In the genomic region with DNA sequence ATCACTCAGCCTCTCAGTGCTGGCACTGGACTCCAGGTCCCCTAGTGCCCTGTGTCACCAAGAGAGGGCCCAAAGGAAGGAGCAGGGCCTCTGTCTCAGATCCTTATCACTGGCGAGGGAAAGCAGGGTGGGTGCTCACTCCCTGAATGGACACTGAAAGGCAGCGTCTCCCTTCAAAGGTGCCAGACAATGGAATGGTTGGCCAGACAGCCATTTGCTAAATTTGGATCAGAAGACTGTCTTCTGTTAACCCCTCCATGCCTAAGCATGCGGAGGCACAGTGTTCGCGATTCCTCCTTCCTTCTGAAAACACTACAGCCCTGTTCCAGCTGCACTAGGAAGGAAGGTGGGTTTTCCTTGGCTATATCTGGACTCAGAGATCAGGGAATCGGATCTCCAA, we compare ENCODE assay signal across 9 cellular contexts. TPM values are rescaled to one million over a fixed set of nuclear protein-coding genes. Genes with fewer than 3 reads are reported as not detected.
DNase-seq lines count a peak whose midpoint lies in the region; ATAC-seq and TF ChIP-seq lines count a peak whose summit lies in the region.
"Had no signal": no experiment of that assay in that cellular context is flagged by ENCODE, and none has a peak within 500 bp of the region (broad histone marks: within the 10 kb centered on the region; RNA-seq: fewer than 3 reads in every experiment).

No MANE protein-coding gene starts in this region.

- H3K27ac ChIP-seq in left ventricle myocardium inferior (replicated peaks) (peak overlapping the region; percentile 30), right atrium auricular region (peak overlapping the region in 1 of 2 donors; percentile 21), mammary epithelial cell (ENCODE audit: insufficient read depth, low read depth, low read length) (peak overlapping the region; percentile 8), muscle layer of colon (ENCODE audit: low read depth, low read length) (no peak overlapping the region), vagina (peak overlapping the region; percentile 69)

- peak overlapping the region; percentile 25 for H3K9ac ChIP-seq in mammary epithelial cell (ENCODE audit: insufficient read depth, low read length)
- peak overlapping the region; percentile 54 for H3K9ac ChIP-seq in muscle layer of colon (ENCODE audit: low read length)

- ATAC-seq in GM18868 (IDR thresholded peaks at IDR 0.05; ENCODE audit: unreplicated experiment): no peak

- H3K9me3 ChIP-seq in left ventricle myocardium inferior (replicated peaks) (no peaks in the 10 kb centered on the region), right atrium auricular region (no peaks in the 10 kb centered on the region), mammary epithelial cell (replicated peaks; ENCODE audit: insufficient read depth, low read length) (no peaks in the 10 kb centered on the region), muscle layer of colon (ENCODE audit: low read length) (no peaks in the 10 kb centered on the region), vagina (no peaks in the 10 kb centered on the region)

- H3K4me3 ChIP-seq in left ventricle myocardium inferior (peak overlapping the region; percentile 65), right atrium auricular region (peak overlapping the region in 1 of 2 donors; percentile 49), mammary epithelial cell (replicated peaks in 1 of 3; ENCODE audit: insufficient read depth in 1 of 3, low read depth in 2 of 3, low read length in 3 of 3) (peak overlapping the region in 1 of 3 experiments; percentile 17), muscle layer of colon (ENCODE audit: low read depth in 1 of 2, low read length in 2 of 2) (peak overlapping the region in 1 of 2 donors; percentile 49), vagina (peak overlapping the region in 1 of 2 donors; percentile 52)

- CTCF ChIA-PET in mammary epithelial cell (lab: Charles Lee; ENCODE audit: low non-redundant PET): interaction anchor here (0.5 to 2.4 kb wide), 10 partner anchors 12 to 859 kb away, joined by 3 to 51 read pairs (median 5); no protein-coding TSS in a partner anchor

- no peak for DNase-seq in left ventricle myocardium inferior
- no peak for DNase-seq in right atrium auricular region (ENCODE audit: low spot score)
- no peak for DNase-seq in mammary epithelial cell
- DNase-seq in vagina (ENCODE audit: extremely low spot score in 2 of 2): no peak
- no peak for DNase-seq in activated CD4-positive, CD25-positive, alpha-beta regulatory T cell treated with anti-CD3 and anti-CD28 coated beads, Interleukin-2, amount 50 U/mL, for 72 hours
- no peak for DNase-seq in NCI-H146 (lab: John Stamatoyannopoulos, UW)

- no peak for TF ChIP-seq POLR2A in vagina (IDR thresholded peaks at IDR 0.05)

- no peaks in the 10 kb centered on the region for H3K36me3 ChIP-seq in left ventricle myocardium inferior
- no peaks in the 10 kb centered on the region for H3K36me3 ChIP-seq in right atrium auricular region
- H3K36me3 ChIP-seq in mammary epithelial cell (ENCODE audit: insufficient read depth, low read length): no peaks in the 10 kb centered on the region
- no peaks in the 10 kb centered on the region for H3K36me3 ChIP-seq in muscle layer of colon (ENCODE audit: insufficient read depth, low read length)
- H3K36me3 ChIP-seq in vagina: no peaks in the 10 kb centered on the region

- no peaks in the 10 kb centered on the region for H3K79me2 ChIP-seq in mammary epithelial cell (ENCODE audit: insufficient read depth, low read length)

- TF ChIP-seq CTCF in left ventricle myocardium inferior (IDR thresholded peaks at IDR 0.05; ENCODE audit: borderline replicate concordance) (no peak), right atrium auricular region (IDR thresholded peaks at IDR 0.05) (no peak), mammary epithelial cell (conservative IDR thresholded peaks at IDR 0.05 in 1 of 2, IDR thresholded peaks at IDR 0.05 in 1 of 2; ENCODE audit: extremely low read depth in 1 of 2, insufficient read depth in 1 of 2, low read depth in 1 of 2, low read length in 2 of 2) (no peak), vagina (IDR thresholded peaks at IDR 0.05) (no peak)

- H3K4me1 ChIP-seq in left ventricle myocardium inferior: peaks cover 32% of the 10 kb centered on the region
- peaks cover 0 to 34% of the 10 kb centered on the region in 2 donors for H3K4me1 ChIP-seq in right atrium auricular region
- H3K4me1 ChIP-seq in mammary epithelial cell (ENCODE audit: insufficient read depth, low read length): peaks cover 58% of the 10 kb centered on the region
- H3K4me1 ChIP-seq in muscle layer of colon (ENCODE audit: insufficient read depth, low read length): peaks cover 15% of the 10 kb centered on the region
- H3K4me1 ChIP-seq in vagina: peaks cover 31% of the 10 kb centered on the region

- no TSS peak for BruUV-seq in mammary epithelial cell (replicated peaks; lab: Mats Ljungman, UMichigan)

- H2AFZ ChIP-seq in mammary epithelial cell (ENCODE audit: low read depth, low read length): peak overlapping the region; percentile 95

- in situ Hi-C loops in mammary epithelial cell (cut with MboI; ENCODE audit: low sequenced_read_pairs in 2 of 2): no loop called here

- dilution Hi-C loops in mammary epithelial cell (cut with HindIII; ENCODE audit: low sequenced_read_pairs): loop anchor here (5.0 kb wide), 1 partner anchor 60 kb away; no protein-coding TSS in a partner anchor

- peaks cover 70% of the 10 kb centered on the region for H3K27me3 ChIP-seq in left ventricle myocardium inferior (ENCODE audit: low read depth)
- H3K27me3 ChIP-seq in right atrium auricular region: peaks cover 11 to 26% of the 10 kb centered on the region in 2 donors
- no peaks in the 10 kb centered on the region for H3K27me3 ChIP-seq in mammary epithelial cell (ENCODE audit: insufficient read depth, low read length)
- H3K27me3 ChIP-seq in muscle layer of colon (ENCODE audit: control insufficient read depth in 1 of 2, insufficient read depth in 2 of 2, low read length in 2 of 2): peaks cover 3 to 20% of the 10 kb centered on the region in 2 donors
- H3K27me3 ChIP-seq in vagina: peaks cover 4% of the 10 kb centered on the region

- peak overlapping the region; percentile 91 for H3K4me2 ChIP-seq in mammary epithelial cell (ENCODE audit: insufficient read depth, low read depth, low read length)

- intact Hi-C loops in left ventricle myocardium inferior (cut with micrococcal nuclease): loop anchor here (5.0 kb wide), 1 partner anchor 110 kb away; no protein-coding TSS in a partner anchor
- intact Hi-C loops in mammary epithelial cell (cut with micrococcal nuclease): loop anchor here (10.0 kb wide), 2 partner anchors 177 to 203 kb away; partner anchors contain the start of genes CISD3 and SOCS7
- intact Hi-C loops in vagina (cut with DNase I): loop anchor here (5.0 kb wide), 1 partner anchor 110 kb away; no protein-coding TSS in a partner anchor

- H4K20me1 ChIP-seq in mammary epithelial cell (ENCODE audit: insufficient read depth, low read length): peaks cover 1% of the 10 kb centered on the region

- WGBS in mammary epithelial cell (ENCODE audit: low coverage, missing lambda C conversion rate): 82% methylated on average over 6 of the region's 6 CpGs

RNA-seq across cellular contexts. Expression of gene SRCIN1, which starts 48.4 kb away (rescaled TPM):
- total RNA-seq in left ventricle myocardium inferior (2.0 TPM), right atrium auricular region (1 to 10 TPM in 1 of 2 donors, under 1 TPM in 1; 0.52 to 1.1 TPM), mammary epithelial cell (1 to 10 TPM in 1 of 2 donors, under 1 TPM in 1; 0.17 to 4.2 TPM), vagina (5.2 TPM)
- 0.71 TPM for polyA plus RNA-seq in mammary epithelial cell
- 0.78 TPM for polyA minus RNA-seq in mammary epithelial cell
- polyA plus RNA-seq: BJ had no signal
